In genomic region chr9:83815120-83815519, GRCh38 we compare ENCODE assay signal across 1 cellular context. TPM values are rescaled to one million over a fixed set of nuclear protein-coding genes. Genes with fewer than 3 reads are reported as not detected.
"Had no signal": no experiment of that assay in that cellular context is flagged by ENCODE, and none has a peak within 500 bp of the region (broad histone marks: within the 10 kb centered on the region; RNA-seq: fewer than 3 reads in every experiment).

No MANE protein-coding gene starts in this region.

RNA-seq across cellular contexts. Expression of gene GKAP1, which starts 2.4 kb away (rescaled TPM):
- total RNA-seq: ascending aorta had no signal
